ENCODE assay signal across 8 cellular contexts in the genomic region with DNA sequence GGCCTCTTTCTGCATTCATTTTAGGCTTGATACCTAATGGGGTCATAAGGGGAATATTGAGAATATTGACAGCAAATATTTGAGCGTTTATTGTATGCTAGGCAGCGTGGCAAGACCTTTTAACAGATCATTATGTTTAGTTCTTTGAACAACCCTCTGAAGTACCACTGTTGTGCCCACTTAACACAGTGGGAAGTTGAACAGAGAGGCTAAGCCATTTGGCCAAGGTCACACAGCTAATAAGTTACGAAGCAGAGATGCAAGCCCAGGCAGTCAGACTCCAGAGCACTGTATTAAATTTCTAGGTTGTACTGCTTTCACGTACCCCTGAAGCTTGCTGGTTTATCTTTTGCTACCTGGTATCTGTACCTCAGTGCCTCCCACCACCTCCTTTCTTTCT. TPM values are rescaled to one million over a fixed set of nuclear protein-coding genes. Genes with fewer than 3 reads are reported as not detected.
DNase-seq lines count a peak whose midpoint lies in the region; ATAC-seq and TF ChIP-seq lines count a peak whose summit lies in the region.

No MANE protein-coding gene starts in this region.

- CTCF ChIA-PET in Calu3 (lab: Charles Lee) (interaction anchor here (0.5 to 3.3 kb wide), 6 partner anchors 19 to 61 kb away, joined by 4 to 22 read pairs (median 4); no protein-coding TSS in a partner anchor), PC-9 (lab: Charles Lee) (interaction anchor here (0.6 kb wide), 1 partner anchor 47 kb away, joined by 6 read pairs; no protein-coding TSS in a partner anchor)

- ATAC-seq in GM21390 (IDR thresholded peaks at IDR 0.05; ENCODE audit: unreplicated experiment) (no peak), HG02610 (IDR thresholded peaks at IDR 0.05; ENCODE audit: unreplicated experiment) (no peak)

- peak overlapping the region; percentile 73; the same call in 1 of the 2 replicates for H3K27ac ChIP-seq in PC-9
- H3K27ac ChIP-seq in ovary = peak overlapping the region in 1 of 2 donors; percentile 94

- no peaks in the 10 kb centered on the region for H3K9me2 ChIP-seq in PC-9 (ENCODE audit: insufficient read depth)

- H3F3A ChIP-seq in PC-9 (ENCODE audit: insufficient read depth, low read depth) = no peaks in the 10 kb centered on the region

- no peak for TF ChIP-seq POLR2A in ovary (IDR thresholded peaks at IDR 0.05)

- no peaks in the 10 kb centered on the region for H3K9me3 ChIP-seq in PC-9 (ENCODE audit: insufficient read depth, low read depth)
- no peaks in the 10 kb centered on the region for H3K9me3 ChIP-seq in ovary

- peaks cover 36% of the 10 kb centered on the region for H3K4me1 Mint-ChIP-seq in Calu3 (ENCODE audit: low read depth, unreplicated experiment)

- peaks cover 53% of the 10 kb centered on the region for H4K20me1 ChIP-seq in PC-9 (ENCODE audit: insufficient read depth)

- no peaks in the 10 kb centered on the region for H3K27me3 Mint-ChIP-seq in Calu3 (ENCODE audit: unreplicated experiment)

- POLR2A ChIA-PET in PC-9 (lab: Charles Lee; ENCODE audit: unreplicated experiment) = no interaction called here

- peak overlapping the region; percentile 97 for H3K27ac Mint-ChIP-seq in Calu3 (ENCODE audit: unreplicated experiment)

- TF ChIP-seq CTCF in Calu3 (IDR thresholded peaks at IDR 0.05; ENCODE audit: unreplicated experiment) (no peak), PC-9 (conservative IDR thresholded peaks at IDR 0.05) (no peak), epithelial cell of proximal tubule (conservative IDR thresholded peaks at IDR 0.05; ENCODE audit: low read depth, low read length) (no peak), ovary (IDR thresholded peaks at IDR 0.05) (no peak)

- intact Hi-C loops in Calu3 (cut with micrococcal nuclease; ENCODE audit: unreplicated experiment) (loop anchor here (5.0 kb wide), 1 partner anchor 45 kb away; no protein-coding TSS in a partner anchor), PC-9 (cut with micrococcal nuclease; ENCODE audit: unreplicated experiment) (loop anchor here (2.0 to 5.0 kb wide), 3 partner anchors 16 to 152 kb away; a partner anchor contains a TSS), ovary (cut with DNase I) (loop anchor here in 1 of 4 donors (5.0 kb wide), 1 partner anchor 45 kb away; no protein-coding TSS in a partner anchor)

- DNase-seq in Calu3 = no peak
- no peak for DNase-seq in PC-9
- no peak for DNase-seq in epithelial cell of proximal tubule (ENCODE audit: low read depth)
- no peak for DNase-seq in ovary
- no peak for DNase-seq in DMS153 (lab: John Stamatoyannopoulos, UW)
- no peak for DNase-seq in cortex of kidney (lab: John Stamatoyannopoulos, UW)

- H3K36me3 Mint-ChIP-seq in Calu3 (ENCODE audit: insufficient read depth, unreplicated experiment) = peaks cover 49% of the 10 kb centered on the region

- H3K4me3 Mint-ChIP-seq in Calu3 (ENCODE audit: low read depth, unreplicated experiment) = peak overlapping the region; percentile 94

- no peak overlapping the region for H2AFZ ChIP-seq in PC-9

- no peak for TF ChIP-seq EP300 in ovary (IDR thresholded peaks at IDR 0.05)

- H3K27me3 ChIP-seq in PC-9 (ENCODE audit: insufficient read depth, low read depth) (no peaks in the 10 kb centered on the region), ovary (no peaks in the 10 kb centered on the region)

- H3K4me2 ChIP-seq in PC-9 = peak overlapping the region; percentile 89

- H3K4me1 ChIP-seq in PC-9 (replicated peaks; ENCODE audit: insufficient read depth) (peaks cover 31% of the 10 kb centered on the region), ovary (ENCODE audit: insufficient read depth) (peaks cover 12% of the 10 kb centered on the region)

- peaks cover 68% of the 10 kb centered on the region for H3K79me2 ChIP-seq in PC-9 (ENCODE audit: low read depth)

- BruUV-seq in Calu3 (replicated peaks; lab: Mats Ljungman, UMichigan) = TSS peak; percentile 37
- BruUV-seq in PC-9 (replicated peaks; lab: Mats Ljungman, UMichigan) = no TSS peak

- H3K4me3 ChIP-seq in PC-9 (peak overlapping the region; percentile 99), epithelial cell of proximal tubule (ENCODE audit: low read depth, low read length) (peak overlapping the region; percentile 95), ovary (peak overlapping the region; percentile 85)

- WGBS in ovary, 3 donors = 6 to 15% (median 11%) methylated on average over 4 of the region's 4 CpGs

- H3K9me3 Mint-ChIP-seq in Calu3 (ENCODE audit: low read depth, unreplicated experiment) = no peaks in the 10 kb centered on the region

- H3K36me3 ChIP-seq in PC-9 (ENCODE audit: low read depth) (no peaks in the 10 kb centered on the region), ovary (no peaks in the 10 kb centered on the region)

RNA-seq across cellular contexts. Expression of a gene that starts 1.1 kb away (rescaled TPM):
- 491 and 522 TPM in 2 replicates for total RNA-seq in Calu3 (2022)
- total RNA-seq in PC-9 (2021) = 197 and 319 TPM in 2 replicates
- 55.6 and 67.9 TPM in 2 replicates for total RNA-seq in epithelial cell of proximal tubule
- total RNA-seq in ovary = 100 to 1,000 TPM in 5 of 7 donors, 10 to 100 TPM in 2; 70.1 to 253 (median 213) TPM
- polyA plus RNA-seq in ovary = 100 to 1,000 TPM; 136 to 320 TPM
